ENCODE assay signal across 25 cellular contexts in genomic region chr20:62235777-62236157, GRCh38. TPM values are rescaled to one million over a fixed set of nuclear protein-coding genes. Genes with fewer than 3 reads are reported as not detected.
A peak's percentile ranks its signal among the peaks of the same experiment; 100 is the strongest.
DNase-seq lines count a peak whose midpoint lies in the region; ATAC-seq, FAIRE-seq and TF ChIP-seq lines count a peak whose summit lies in the region.
"Had no signal": no experiment of that assay in that cellular context is flagged by ENCODE, and none has a peak within 500 bp of the region (broad histone marks: within the 10 kb centered on the region; RNA-seq: fewer than 3 reads in every experiment).

No MANE protein-coding gene starts in this region.

- CTCF ChIA-PET in activated CD4-positive, alpha-beta T cell treated with anti-CD3 and anti-CD28 coated beads, Interleukin-2, amount 10 ng/mL, durations not matched to agents 7 days and 5 days (lab: Charles Lee) = interaction anchor here (2.0 kb wide), 1 partner anchor 12 kb away, joined by 5 read pairs; no protein-coding TSS in a partner anchor
- CTCF ChIA-PET in activated CD8-positive, alpha-beta T cell treated with anti-CD3 and anti-CD28 coated beads for 36 hours (lab: Charles Lee) = interaction anchor here (0.9 kb wide), 1 partner anchor 556 kb away, joined by 3 read pairs; no protein-coding TSS in a partner anchor

- intact Hi-C loops in psoas muscle (cut with DNase I) = no loop called here
- intact Hi-C loops in activated CD8-positive, alpha-beta T cell treated with anti-CD3 and anti-CD28 coated beads for 36 hours (cut with micrococcal nuclease) = no loop called here

- DNase-seq in activated CD4-positive, alpha-beta T cell treated with anti-CD3 and anti-CD28 coated beads, Interleukin-2, amount 10 ng/mL, durations not matched to agents 7 days and 5 days = no peak
- DNase-seq in activated CD4-positive, alpha-beta T cell treated with anti-CD3 and anti-CD28 coated beads for 48 hours = no peak
- DNase-seq in HTR-8/SVneo (ENCODE audit: insufficient read length, low spot score) (no peak), right atrium auricular region (ENCODE audit: low spot score) (no peak), psoas muscle (no peak)
- DNase-seq in activated CD8-positive, alpha-beta T cell treated with anti-CD3 and anti-CD28 coated beads for 36 hours = no peak
- DNase-seq: 8988T; CD8-positive, alpha-beta T cell; DMS153; Karpas-422; MV-4-11; NCI-H1105 treated with DMSO at 0.1 percent for 48 hours; NCI-H2029 treated with DMSO at 0.1 percent for 48 hours; NCI-H345; NCI-H524; NCI-H82 had no signal

- no peak overlapping the region for H3K4me3 Mint-ChIP-seq in activated CD4-positive, alpha-beta T cell treated with anti-CD3 and anti-CD28 coated beads, Interleukin-2, amount 10 ng/mL, durations not matched to agents 7 days and 5 days
- no peak overlapping the region for H3K4me3 Mint-ChIP-seq in activated CD8-positive, alpha-beta T cell treated with anti-CD3 and anti-CD28 coated beads for 36 hours
- H3K4me3 Mint-ChIP-seq: CD8-positive, alpha-beta T cell had no signal

- no peaks in the 10 kb centered on the region for H3K36me3 Mint-ChIP-seq in activated CD4-positive, alpha-beta T cell treated with anti-CD3 and anti-CD28 coated beads, Interleukin-2, amount 10 ng/mL, durations not matched to agents 7 days and 5 days (ENCODE audit: low read depth)
- no peaks in the 10 kb centered on the region for H3K36me3 Mint-ChIP-seq in activated CD8-positive, alpha-beta T cell treated with anti-CD3 and anti-CD28 coated beads for 36 hours (ENCODE audit: low read depth)
- H3K36me3 Mint-ChIP-seq: CD8-positive, alpha-beta T cell; IgD-negative memory B cell had no signal

- ATAC-seq in psoas muscle (no peak), GM19463 (IDR thresholded peaks at IDR 0.05; ENCODE audit: unreplicated experiment) (no peak), GM18861 (IDR thresholded peaks at IDR 0.05; ENCODE audit: unreplicated experiment) (no peak)
- no peak for ATAC-seq in activated CD8-positive, alpha-beta T cell treated with anti-CD3 and anti-CD28 coated beads for 36 hours
- ATAC-seq: CD8-positive, alpha-beta T cell; Panc1 had no signal

- peaks cover 23% of the 10 kb centered on the region for H3K4me1 Mint-ChIP-seq in activated CD4-positive, alpha-beta T cell treated with anti-CD3 and anti-CD28 coated beads, Interleukin-2, amount 10 ng/mL, durations not matched to agents 7 days and 5 days
- peaks cover 20% of the 10 kb centered on the region for H3K4me1 Mint-ChIP-seq in activated CD8-positive, alpha-beta T cell treated with anti-CD3 and anti-CD28 coated beads for 36 hours (ENCODE audit: low read depth)

- no peaks in the 10 kb centered on the region for H3K9me3 Mint-ChIP-seq in activated CD4-positive, alpha-beta T cell treated with anti-CD3 and anti-CD28 coated beads, Interleukin-2, amount 10 ng/mL, durations not matched to agents 7 days and 5 days
- no peaks in the 10 kb centered on the region for H3K9me3 Mint-ChIP-seq in activated CD8-positive, alpha-beta T cell treated with anti-CD3 and anti-CD28 coated beads for 36 hours
- H3K9me3 Mint-ChIP-seq: CD8-positive, alpha-beta T cell; IgD-negative memory B cell had no signal

- TF ChIP-seq CTCF in right atrium auricular region (IDR thresholded peaks at IDR 0.05) (no peak), psoas muscle (IDR thresholded peaks at IDR 0.05) (no peak)
- TF ChIP-seq CTCF in activated CD8-positive, alpha-beta T cell treated with anti-CD3 and anti-CD28 coated beads for 36 hours (IDR thresholded peaks at IDR 0.05) = no peak

- 84 to 94% (median 90%) methylated on average over 9 of the region's 9 CpGs for WGBS in psoas muscle, 3 donors

- H3K27me3 ChIP-seq in right atrium auricular region (no peaks in the 10 kb centered on the region), psoas muscle (ENCODE audit: insufficient read depth in 3 of 3, low read length in 2 of 3) (no peaks in the 10 kb centered on the region)
- H3K27me3 ChIP-seq: SJCRH30 had no signal

- H3K27ac Mint-ChIP-seq in activated CD4-positive, alpha-beta T cell treated with anti-CD3 and anti-CD28 coated beads, Interleukin-2, amount 10 ng/mL, durations not matched to agents 7 days and 5 days = peak overlapping the region; percentile 11
- H3K27ac Mint-ChIP-seq in activated CD8-positive, alpha-beta T cell treated with anti-CD3 and anti-CD28 coated beads for 36 hours = no peak overlapping the region
- H3K27ac Mint-ChIP-seq: CD8-positive, alpha-beta T cell had no signal

- H3K4me3 ChIP-seq in right atrium auricular region (no peak overlapping the region), psoas muscle (no peak overlapping the region)
- H3K4me3 ChIP-seq: SJCRH30 had no signal

- H3K36me3 ChIP-seq in right atrium auricular region = no peaks in the 10 kb centered on the region
- peaks cover 0 to 7% of the 10 kb centered on the region in 2 donors for H3K36me3 ChIP-seq in psoas muscle (ENCODE audit: insufficient read depth in 1 of 2, low read depth in 1 of 2)
- H3K36me3 ChIP-seq: SJCRH30 had no signal

- peak; percentile 40 for FAIRE-seq in HTR-8/SVneo (lab: Jason Lieb, UNC)
- FAIRE-seq: GM12892 had no signal

- H3K27ac ChIP-seq in right atrium auricular region (peak overlapping the region; percentile 77 to 82), psoas muscle (peak overlapping the region; percentile 62)
- H3K27ac ChIP-seq: SJCRH30 had no signal

- no peaks in the 10 kb centered on the region for H3K27me3 Mint-ChIP-seq in activated CD4-positive, alpha-beta T cell treated with anti-CD3 and anti-CD28 coated beads, Interleukin-2, amount 10 ng/mL, durations not matched to agents 7 days and 5 days
- H3K27me3 Mint-ChIP-seq in activated CD8-positive, alpha-beta T cell treated with anti-CD3 and anti-CD28 coated beads for 36 hours = peaks cover 4% of the 10 kb centered on the region
- H3K27me3 Mint-ChIP-seq: IgD-negative memory B cell had no signal

- H3K9me3 ChIP-seq in right atrium auricular region (no peaks in the 10 kb centered on the region), psoas muscle (no peaks in the 10 kb centered on the region)
- H3K9me3 ChIP-seq: SJCRH30 had no signal

- POLR2A ChIA-PET in activated CD4-positive, alpha-beta T cell treated with anti-CD3 and anti-CD28 coated beads, Interleukin-2, amount 10 ng/mL, durations not matched to agents 7 days and 5 days (lab: Charles Lee) = no interaction called here
- POLR2A ChIA-PET in activated CD8-positive, alpha-beta T cell treated with anti-CD3 and anti-CD28 coated beads for 36 hours (lab: Charles Lee) = interaction anchor here (1.3 kb wide), 1 partner anchor 151 kb away, joined by 3 read pairs; the partner anchor contains the start of gene RPS21

- H3K4me1 ChIP-seq in right atrium auricular region (peaks cover 0 to 51% of the 10 kb centered on the region in 2 donors), psoas muscle (peaks cover 38% of the 10 kb centered on the region)

RNA-seq across cellular contexts. Expression of gene OSBPL2, which starts 2.6 kb away (rescaled TPM):
- 10 to 100 TPM; 30.2 to 30.9 TPM for total RNA-seq in activated CD4-positive, alpha-beta T cell treated with anti-CD3 and anti-CD28 coated beads, Interleukin-2, amount 10 ng/mL, durations not matched to agents 7 days and 5 days
- 10 to 100 TPM; 27.2 to 29.6 TPM for total RNA-seq in right atrium auricular region
- 10 to 100 TPM; 19.8 to 30.9 (median 24.8) TPM for total RNA-seq in psoas muscle
- 10 to 100 TPM in 2 of 3 donors, 1 to 10 TPM in 1; 9.6 to 22.8 (median 11.4) TPM for polyA plus RNA-seq in psoas muscle
- total RNA-seq in activated CD8-positive, alpha-beta T cell treated with anti-CD3 and anti-CD28 coated beads for 36 hours = 10 to 100 TPM; 23.6 to 24.3 TPM

RNA-seq across cellular contexts. Expression of gene HRH3, which starts 15.7 kb away (rescaled TPM):
- not detected for total RNA-seq in activated CD4-positive, alpha-beta T cell treated with anti-CD3 and anti-CD28 coated beads, Interleukin-2, amount 10 ng/mL, durations not matched to agents 7 days and 5 days
- total RNA-seq in right atrium auricular region (not detected), psoas muscle (not detected)
- under 1 TPM in 1 of 3 donors, not detected in 2; 0.03 TPM for polyA plus RNA-seq in psoas muscle
- total RNA-seq in activated CD8-positive, alpha-beta T cell treated with anti-CD3 and anti-CD28 coated beads for 36 hours = not detected
- total RNA-seq: CD8-positive, alpha-beta T cell; G401; H4; M059J; SJCRH30 had no signal
- polyA plus RNA-seq: IgD-negative memory B cell had no signal

RNA-seq across cellular contexts. Expression of gene MTG2, which starts 52.9 kb away (rescaled TPM):
- 10 to 100 TPM; 33.6 to 37.3 TPM for total RNA-seq in activated CD4-positive, alpha-beta T cell treated with anti-CD3 and anti-CD28 coated beads, Interleukin-2, amount 10 ng/mL, durations not matched to agents 7 days and 5 days
- total RNA-seq in right atrium auricular region (10 to 100 TPM; 20.7 to 24.1 TPM), psoas muscle (10 to 100 TPM; 29.5 to 56.5 (median 39.6) TPM)
- 10 to 100 TPM; 25.0 to 56.2 (median 46.7) TPM for polyA plus RNA-seq in psoas muscle
- 10 to 100 TPM; 36.5 to 40.5 TPM for total RNA-seq in activated CD8-positive, alpha-beta T cell treated with anti-CD3 and anti-CD28 coated beads for 36 hours
